In genomic region chr16:87853411-87854052, GRCh38 we compare ENCODE assay signal across 1 cellular context.
TF ChIP-seq lines count a peak whose summit lies in the region.

No MANE protein-coding gene starts in this region.

TF ChIP-seq in K562, 482 proteins besides CTCF, POLR2A, EP300 and RAD21 (continued from another document and continues in another):
- peak; percentile 99 for TF ChIP-seq ATF3 (IDR thresholded peaks at IDR 0.05)
- peak; percentile 90; the same call in 1 of the 2 replicates for TF ChIP-seq ATF3 (CRISPR knock-in tag; conservative IDR thresholded peaks at IDR 0.05)
- TF ChIP-seq KLF13 (tag; IDR thresholded peaks at IDR 0.05; ENCODE audit: borderline replicate concordance, low read depth), result peak; percentile 13; the same call in 1 of the 2 replicates
- TF ChIP-seq TAF1 (IDR thresholded peaks at IDR 0.05; ENCODE audit: control insufficient read depth, extremely low read depth, insufficient read depth, low read length, severe bottlenecking), result peak; percentile 55
- peak; percentile 55; the same call in 1 of the 2 replicates for TF ChIP-seq PHF8 (IDR thresholded peaks at IDR 0.05; ENCODE audit: borderline replicate concordance, low read length)
- no peak for TF ChIP-seq FOS (IDR thresholded peaks at IDR 0.05; ENCODE audit: extremely low read depth, insufficient read length)
- TF ChIP-seq BACH1 (tag; IDR thresholded peaks at IDR 0.05), result peak; percentile 71
- no peak for TF ChIP-seq FUS (optimal IDR thresholded peaks at IDR 0.05; ENCODE audit: low read depth, low read length)
- TF ChIP-seq NELFE (IDR thresholded peaks at IDR 0.05; ENCODE audit: insufficient read depth, insufficient read length), result no peak
- no peak for TF ChIP-seq XRCC4 (IDR thresholded peaks at IDR 0.05; ENCODE audit: extremely low read depth, insufficient read depth, insufficient read length)
- no peak for TF ChIP-seq ZNF146 (CRISPR knock-in tag; IDR thresholded peaks at IDR 0.05; ENCODE audit: unreplicated experiment)
- TF ChIP-seq CAMTA2 (CRISPR knock-in tag; conservative IDR thresholded peaks at IDR 0.05), result no peak
- TF ChIP-seq PYGO2 (tag; IDR thresholded peaks at IDR 0.05), result no peak
- TF ChIP-seq RNF219 (CRISPR knock-in tag; IDR thresholded peaks at IDR 0.05), result no peak
- TF ChIP-seq GTF2F1 (IDR thresholded peaks at IDR 0.05; ENCODE audit: low read depth, low read length), result 0 out of 2 replicates have a peak, but pooled peaks have one; percentile 46
- no peak for TF ChIP-seq SNRNP70 (optimal IDR thresholded peaks at IDR 0.05; ENCODE audit: low read depth, low read length)
- peak; percentile 27; the same call in 1 of the 2 replicates for TF ChIP-seq NKRF (IDR thresholded peaks at IDR 0.05; ENCODE audit: borderline replicate concordance)
- TF ChIP-seq SOX6 (IDR thresholded peaks at IDR 0.05), result peak; percentile 34; the same call in 1 of the 2 replicates
- 0 out of 2 replicates have a peak, but pooled peaks have one; percentile 45 for TF ChIP-seq TFAP4 (CRISPR knock-in tag; IDR thresholded peaks at IDR 0.05; ENCODE audit: borderline replicate concordance)
- TF ChIP-seq STAT5A (IDR thresholded peaks at IDR 0.05; ENCODE audit: borderline replicate concordance, low read length), result no peak
- peak in 1 of 3 experiments; percentile 39 for TF ChIP-seq YY1 (IDR thresholded peaks at IDR 0.05; ENCODE audit: borderline replicate concordance in 1 of 3, control insufficient read depth in 1 of 3, extremely low read depth in 1 of 3, insufficient read depth in 3 of 3, insufficient read length in 1 of 3, insufficient replicate concordance in 2 of 3, low read depth in 1 of 3, low read length in 2 of 3)
- TF ChIP-seq MYC (IDR thresholded peaks at IDR 0.05; ENCODE audit: low read depth, low read length), result peak; percentile 97
- TF ChIP-seq MYC (CRISPR knock-in tag; IDR thresholded peaks at IDR 0.05; ENCODE audit: borderline replicate concordance, low read depth), result no peak
- TF ChIP-seq KDM5B (IDR thresholded peaks at IDR 0.05; ENCODE audit: insufficient replicate concordance, low read depth, low read length), result peak; percentile 79
- peak; percentile 100 for TF ChIP-seq ATF4 (CRISPR knock-in tag; IDR thresholded peaks at IDR 0.05)
- no peak for TF ChIP-seq PHF20 (IDR thresholded peaks at IDR 0.05; ENCODE audit: partially characterized antibody)
- TF ChIP-seq CREB3L1 (IDR thresholded peaks at IDR 0.05; ENCODE audit: borderline replicate concordance, low read depth), result peak; percentile 41; the same call in 1 of the 2 replicates
- peak; percentile 18; the same call in 1 of the 2 replicates for TF ChIP-seq RB1 (IDR thresholded peaks at IDR 0.05; ENCODE audit: low read depth)
- no peak for TF ChIP-seq ZNF696 (CRISPR knock-in tag; conservative IDR thresholded peaks at IDR 0.05)
- no peak for TF ChIP-seq ZNF507 (tag; conservative IDR thresholded peaks at IDR 0.05)
- TF ChIP-seq ZNF280B (CRISPR knock-in tag; IDR thresholded peaks at IDR 0.05), result no peak
- TF ChIP-seq RBM17 (IDR thresholded peaks at IDR 0.05; ENCODE audit: borderline replicate concordance, low read depth, low read length), result no peak
- TF ChIP-seq MECOM (CRISPR knock-in tag; IDR thresholded peaks at IDR 0.05), result peak; percentile 78
- TF ChIP-seq CREM (IDR thresholded peaks at IDR 0.05; ENCODE audit: low read depth), result peak; percentile 78; the same call in 1 of the 2 replicates
- peak; percentile 67 for TF ChIP-seq FIP1L1 (IDR thresholded peaks at IDR 0.05; ENCODE audit: low read depth, low read length, poor library complexity, severe bottlenecking)
- TF ChIP-seq IRF9 (tag; IDR thresholded peaks at IDR 0.05), result peak; percentile 93
- TF ChIP-seq HIVEP1 (CRISPR knock-in tag; IDR thresholded peaks at IDR 0.05), result 0 out of 2 replicates have a peak, but pooled peaks have one; percentile 41
- TF ChIP-seq ZBTB9 (CRISPR knock-in tag; IDR thresholded peaks at IDR 0.05), result peak; percentile 67; the same call in 1 of the 2 replicates
- no peak for TF ChIP-seq ARHGAP35 (IDR thresholded peaks at IDR 0.05; ENCODE audit: partially characterized antibody)
- TF ChIP-seq DPF2 (IDR thresholded peaks at IDR 0.05), result no peak; the same call in 1 of the 2 replicates
- no peak for TF ChIP-seq ZNF347 (CRISPR knock-in tag; IDR thresholded peaks at IDR 0.05; ENCODE audit: low read depth)
- no peak for TF ChIP-seq PHB (CRISPR knock-in tag; IDR thresholded peaks at IDR 0.05)
- TF ChIP-seq ZBTB49 (CRISPR knock-in tag; IDR thresholded peaks at IDR 0.05; ENCODE audit: borderline replicate concordance), result no peak
- TF ChIP-seq GTF2A2 (tag; IDR thresholded peaks at IDR 0.05), result no peak
- TF ChIP-seq MED1 (CRISPR knock-in tag; IDR thresholded peaks at IDR 0.05; ENCODE audit: borderline replicate concordance), result no peak
